ENCODE assay signal across 6 cellular contexts in genomic region chr4:127899682-127900081, GRCh38. TPM values are rescaled to one million over a fixed set of nuclear protein-coding genes. Genes with fewer than 3 reads are reported as not detected.
DNase-seq lines count a peak whose midpoint lies in the region; ATAC-seq, FAIRE-seq and TF ChIP-seq lines count a peak whose summit lies in the region.
"Not testable (repeated sequence)": the region's sequence is repeated elsewhere in the genome, so short reads cannot be mapped to it uniquely, and the experiment has no call there.

No MANE protein-coding gene starts in this region.

- H3K4ac ChIP-seq in H1 (replicated peaks; ENCODE audit: insufficient read length, low read depth, low read length), result not testable (repeated sequence)

- intact Hi-C loops in activated CD4-positive, alpha-beta T cell treated with anti-CD3 and anti-CD28 coated beads, Interleukin-2, amount 10 ng/mL, durations not matched to agents 24 days and 14 days (cut with micrococcal nuclease); K562 (cut with micrococcal nuclease): not testable (repeated sequence)

- H2AK5ac ChIP-seq in H1 (ENCODE audit: low read depth, low read length), result not testable (repeated sequence)

- POLR2A ChIA-PET in HEK293 (lab: Yijun Ruan, JAX); WTC11 (lab: Charles Lee); K562 (lab: Yijun Ruan, JAX): not testable (repeated sequence)
- POLR2A ChIA-PET in H1 (lab: Charles Lee; ENCODE audit: partially characterized antibody), result interaction anchor here (0.7 kb wide), 1 partner anchor 11 kb away, joined by 3 read pairs; no protein-coding TSS in a partner anchor

- H2BK20ac ChIP-seq in H1 (ENCODE audit: low read length), result not testable (repeated sequence)

- TF ChIP-seq POLR2A in K562 (conservative IDR thresholded peaks at IDR 0.05), result peak; percentile 62
- TF ChIP-seq POLR2A in H1 (IDR thresholded peaks at IDR 0.05; ENCODE audit: control extremely low read depth in 1 of 2, low read depth in 2 of 2, low read length in 2 of 2), result not testable (repeated sequence)

- not testable (repeated sequence) for H3K27ac Mint-ChIP-seq in WTC11; activated CD4-positive, alpha-beta T cell treated with anti-CD3 and anti-CD28 coated beads, Interleukin-2, amount 10 ng/mL, durations not matched to agents 24 days and 14 days

- H3K14ac ChIP-seq in H1 (ENCODE audit: insufficient read length), result not testable (repeated sequence)

- not testable (repeated sequence) for H3K9me3 Mint-ChIP-seq in WTC11
- H3K9me3 Mint-ChIP-seq in activated CD4-positive, alpha-beta T cell treated with anti-CD3 and anti-CD28 coated beads, Interleukin-2, amount 10 ng/mL, durations not matched to agents 24 days and 14 days, result peaks cover 12% of the 10 kb centered on the region

- H4K20me1 ChIP-seq in K562 (replicated peaks; ENCODE audit: control insufficient read depth, insufficient read depth, low read length); H1 (replicated peaks in 1 of 2; ENCODE audit: control insufficient read depth in 1 of 2, insufficient read depth in 2 of 2, low read length in 2 of 2): not testable (repeated sequence)

- H3K4me3 Mint-ChIP-seq in WTC11; activated CD4-positive, alpha-beta T cell treated with anti-CD3 and anti-CD28 coated beads, Interleukin-2, amount 10 ng/mL, durations not matched to agents 24 days and 14 days: not testable (repeated sequence)

- not testable (repeated sequence) for TF ChIP-seq CTCF in HEK293 (tag by site-specific recombination; IDR thresholded peaks at IDR 0.05); WTC11 (IDR thresholded peaks at IDR 0.05); K562 (IDR thresholded peaks at IDR 0.05 in 2 of 3, conservative IDR thresholded peaks at IDR 0.05 in 1 of 3; ENCODE audit: insufficient read depth in 2 of 3, low read depth in 1 of 3, low read length in 3 of 3); H1 (IDR thresholded peaks at IDR 0.05; ENCODE audit: control extremely low read depth in 1 of 3, insufficient read depth in 1 of 3, low read depth in 1 of 3, low read length in 3 of 3)

- TF ChIP-seq EP300 in K562 (IDR thresholded peaks at IDR 0.05; ENCODE audit: low read length); H1 (IDR thresholded peaks at IDR 0.05; ENCODE audit: borderline replicate concordance in 1 of 2, low read depth in 2 of 2, low read length in 2 of 2): not testable (repeated sequence)

- H2BK5ac ChIP-seq in H1 (ENCODE audit: low read depth, low read length), result not testable (repeated sequence)

- peaks cover 44% of the 10 kb centered on the region for H3K36me3 Mint-ChIP-seq in WTC11
- H3K36me3 Mint-ChIP-seq in activated CD4-positive, alpha-beta T cell treated with anti-CD3 and anti-CD28 coated beads, Interleukin-2, amount 10 ng/mL, durations not matched to agents 24 days and 14 days (ENCODE audit: low read depth), result peaks cover 38% of the 10 kb centered on the region

- not testable (repeated sequence) for H3K9ac ChIP-seq in K562 (ENCODE audit: insufficient read depth in 1 of 2, low read depth in 2 of 2, low read length in 2 of 2); H1 (replicated peaks in 1 of 4; ENCODE audit: extremely low read depth in 1 of 4, low read depth in 3 of 4, low read length in 3 of 4)

- not testable (repeated sequence) for H4K91ac ChIP-seq in H1 (replicated peaks; ENCODE audit: insufficient read length, low read length)

- not testable (repeated sequence) for H3K27me3 Mint-ChIP-seq in WTC11 (ENCODE audit: low read depth); activated CD4-positive, alpha-beta T cell treated with anti-CD3 and anti-CD28 coated beads, Interleukin-2, amount 10 ng/mL, durations not matched to agents 24 days and 14 days

- H3K18ac ChIP-seq in H1 (ENCODE audit: extremely low read depth, low read length), result not testable (repeated sequence)

- H3K4me1 Mint-ChIP-seq in WTC11; activated CD4-positive, alpha-beta T cell treated with anti-CD3 and anti-CD28 coated beads, Interleukin-2, amount 10 ng/mL, durations not matched to agents 24 days and 14 days: not testable (repeated sequence)

- H3K36me3 ChIP-seq in HEK293 (ENCODE audit: control insufficient read depth in 2 of 2, insufficient read depth in 1 of 2, low read length in 2 of 2), result peaks cover 16 to 36% of the 10 kb centered on the region in 2 experiments
- peaks cover 41% of the 10 kb centered on the region for H3K36me3 ChIP-seq in K562 (ENCODE audit: control insufficient read depth, insufficient read depth, low read length)
- peaks cover 0 to 39% (median 22%) of the 10 kb centered on the region in 4 experiments; a peak in 7 of 8 replicates for H3K36me3 ChIP-seq in H1 (ENCODE audit: control insufficient read depth in 2 of 4, insufficient read depth in 4 of 4, low read length in 3 of 4)

- H2BK15ac ChIP-seq in H1 (ENCODE audit: low read length), result not testable (repeated sequence)

- not testable (repeated sequence) for ATAC-seq in WTC11, K562

- not testable (repeated sequence) for H3K23ac ChIP-seq in H1 (ENCODE audit: insufficient read length)

- H3K9me1 ChIP-seq in K562 (ENCODE audit: control insufficient read depth, insufficient read depth, low read length), result not testable (repeated sequence)

- not testable (repeated sequence) for H3K79me2 ChIP-seq in K562 (ENCODE audit: control insufficient read depth, insufficient read depth, low read length); H1 (ENCODE audit: control insufficient read depth in 1 of 2, insufficient read depth in 2 of 2, low read length in 2 of 2)

- 98% methylated on average over 4 of the region's 4 CpGs for WGBS in K562 (ENCODE audit: insufficient coverage, low coverage, missing lambda C conversion rate)
- WGBS in H1 (ENCODE audit: extremely low coverage in 1 of 2, insufficient coverage in 1 of 2, insufficient read length in 1 of 2, insufficient replicate concordance in 2 of 2, low coverage in 1 of 2, low lambda C conversion rate in 2 of 2, missing lambda C conversion rate in 1 of 2), 2 experiments, result 96% methylated on average over 4 of the region's 4 CpGs; no CpG with 5 or more reads in 1 of the 2 experiments

- H3K79me1 ChIP-seq in H1 (ENCODE audit: low read depth, low read length), result not testable (repeated sequence)

- H3K23me2 ChIP-seq in H1 (ENCODE audit: low read depth, low read length), result not testable (repeated sequence)

- not testable (repeated sequence) for H3K27ac ChIP-seq in HEK293 (ENCODE audit: extremely low read depth, low read depth, low read length); K562 (ENCODE audit: extremely low read depth, low read depth, low read length); H1 (ENCODE audit: low read depth, low read length)

- H2BK120ac ChIP-seq in H1 (replicated peaks; ENCODE audit: low read depth, low read length), result not testable (repeated sequence)

- H3K9me3 ChIP-seq in HEK293 (ENCODE audit: control insufficient read depth, insufficient read depth, low read depth, low read length); K562 (replicated peaks; ENCODE audit: control insufficient read depth, insufficient read depth, low read depth, low read length); H1 (ENCODE audit: insufficient read depth in 2 of 2, low read depth in 1 of 2, low read length in 1 of 2): not testable (repeated sequence)

- not testable (repeated sequence) for H3K4me3 ChIP-seq in HEK293 (ENCODE audit: low read depth, low read length); K562; H1 (ENCODE audit: extremely low read depth in 1 of 4, insufficient read depth in 2 of 4, low read depth in 3 of 4, low read length in 4 of 4)

- not testable (repeated sequence) for H3K4me1 ChIP-seq in HEK293 (ENCODE audit: control insufficient read depth, insufficient read depth, low read length); K562 (replicated peaks in 1 of 2; ENCODE audit: control insufficient read depth in 2 of 2, insufficient read depth in 2 of 2, low read length in 2 of 2); H1 (replicated peaks in 1 of 4; ENCODE audit: control insufficient read depth in 3 of 4, insufficient read depth in 4 of 4, low read length in 3 of 4)

- not testable (repeated sequence) for H3K56ac ChIP-seq in H1 (replicated peaks; ENCODE audit: insufficient read length, low read depth, low read length)

- H2AFZ ChIP-seq in K562 (ENCODE audit: low read depth, low read length); H1 (ENCODE audit: low read length): not testable (repeated sequence)

- FAIRE-seq in K562 (lab: Jason Lieb, UNC); H1 (lab: Jason Lieb, UNC): not testable (repeated sequence)

- CTCF ChIA-PET in HEK293 (lab: Yijun Ruan, JAX); WTC11 (lab: Charles Lee); K562 (lab: Yijun Ruan, JAX; ENCODE audit: low intra/inter-chr PET ratio); H1 (lab: Charles Lee; ENCODE audit: partially characterized antibody): not testable (repeated sequence)

- in situ Hi-C loops in K562 (cut with MboI), result not testable (repeated sequence)

- not testable (repeated sequence) for H3K27me3 ChIP-seq in K562 (ENCODE audit: control insufficient read depth in 2 of 2, insufficient read depth in 2 of 2, low read length in 2 of 2); H1 (replicated peaks in 1 of 4; ENCODE audit: control insufficient read depth in 3 of 4, extremely low read depth in 1 of 4, insufficient read depth in 3 of 4, low read length in 3 of 4)

- not testable (repeated sequence) for H3K4me2 ChIP-seq in K562 (ENCODE audit: insufficient read depth, low read length); H1 (ENCODE audit: insufficient read depth in 1 of 2, low read depth in 2 of 2, low read length in 2 of 2)

- DNase-seq in WTC11 (ENCODE audit: low spot score); K562 (ENCODE audit: extremely low read depth in 1 of 4, low spot score in 3 of 4); H1 (ENCODE audit: low read depth in 1 of 2, low spot score in 2 of 2): not testable (repeated sequence)
- peak; percentile 34 for DNase-seq in activated CD4-positive, alpha-beta T cell treated with anti-CD3 and anti-CD28 coated beads, Interleukin-2, amount 10 ng/mL, durations not matched to agents 24 days and 14 days
- DNase-seq in dedifferentiated amniotic fluid mesenchymal stem cell (ENCODE audit: extremely low spot score), result peak; percentile 13

- TF ChIP-seq RAD21 in K562 (CRISPR knock-in tag; conservative IDR thresholded peaks at IDR 0.05 in 1 of 2, IDR thresholded peaks at IDR 0.05 in 1 of 2); H1 (IDR thresholded peaks at IDR 0.05 in 1 of 2, conservative IDR thresholded peaks at IDR 0.05 in 1 of 2; ENCODE audit: low read depth in 2 of 2, low read length in 2 of 2): not testable (repeated sequence)

- not testable (repeated sequence) for H4K5ac ChIP-seq in H1 (ENCODE audit: insufficient read length, low read depth, low read length)

- H2BK12ac ChIP-seq in H1 (ENCODE audit: low read depth, low read length), result not testable (repeated sequence)

- not testable (repeated sequence) for BruUV-seq in K562 (replicated peaks; lab: Mats Ljungman, UMichigan)

- not testable (repeated sequence) for H4K8ac ChIP-seq in H1 (ENCODE audit: extremely low read depth, insufficient read depth, low read length)

RNA-seq across cellular contexts. Expression of gene PLK4, which starts 19.0 kb away (rescaled TPM):
- total RNA-seq in WTC11 (2021) (37.8 to 44.0 TPM (median 38.6 TPM) in 3 replicates), K562 (2014; rRNA removed) (48.7 and 54.3 TPM in 2 replicates), K562 (2014; rRNA removed; fragmentation: Illumina TruSeq; extraction: Trizol) (55.0 and 60.6 TPM in 2 replicates), K562 (2015; rRNA removed; fragmentation: Illumina TruSeq; extraction: Trizol) (49.1 and 53.6 TPM in 2 replicates), K562 (2021) (41.3 and 46.8 TPM in 2 replicates)
- 44.5 and 44.7 TPM in 2 replicates for total RNA-seq in activated CD4-positive, alpha-beta T cell treated with anti-CD3 and anti-CD28 coated beads, Interleukin-2, amount 10 ng/mL, durations not matched to agents 24 days and 14 days
- total RNA-seq in K562 (2011; cell fraction: chromatin; rRNA removed; ENCODE audit: low replicate concordance), result 40.2 and 172 TPM in 2 replicates
- 22.8 and 32.2 TPM in 2 replicates for total RNA-seq in K562 (2011; cell fraction: nucleolus; rRNA removed)
- total RNA-seq in K562 (2011; cell fraction: nucleoplasm; rRNA removed), result 38.0 and 43.7 TPM in 2 replicates
- polyA plus RNA-seq in K562 (2011; rRNA removed) (75.0 and 95.3 TPM in 2 replicates), K562 (2014; fragmentation: Illumina TruSeq; extraction: Trizol) (56.8 and 61.7 TPM in 2 replicates), K562 (2014; fragmentation: Nextera tagmentation; extraction: Ambion mirVana) (10 to 100 TPM; 16.2 to 27.4 TPM), K562 (2014; rRNA removed) (72.0 and 93.8 TPM in 2 replicates), H1 (2011; rRNA removed) (12.5 and 23.3 TPM in 2 replicates)
- polyA plus RNA-seq in K562 (2011; cell fraction: cytosol; rRNA removed), result 13.9 and 28.8 TPM in 2 replicates
- 113 and 177 TPM in 2 replicates for polyA plus RNA-seq in K562 (2011; cell fraction: nucleus; rRNA removed)
- 24.9 and 27.7 TPM in 2 replicates for polyA plus RNA-seq in K562 (2012)
- polyA minus RNA-seq in K562 (2011; rRNA and poly(A)+ RNA removed), result 70.6 and 87.8 TPM in 2 replicates
- polyA minus RNA-seq in K562 (2011; cell fraction: cytosol; rRNA and poly(A)+ RNA removed), result 17.6 and 19.2 TPM in 2 replicates
- polyA minus RNA-seq in K562 (2011; cell fraction: nucleus; rRNA and poly(A)+ RNA removed), result 45.9 and 88.3 TPM in 2 replicates
- 35.2 and 38.7 TPM in 2 replicates for total RNA-seq in H1 (2021; fragmentation: NEBNext Ultra II Directional; extraction: Animal tissue kit (Norgen Biotek cat#: 25700))
- 23.4 TPM for polyA plus RNA-seq in H1 (2011; cell fraction: cytosol; rRNA removed)
- polyA plus RNA-seq in H1 (2011; cell fraction: nucleus; rRNA removed), result 23.4 TPM
- polyA plus RNA-seq in H1 (2012, experiment 1 of 2), result 22.0 to 39.8 TPM (median 30.2 TPM) in 4 replicates
- polyA plus RNA-seq in H1 (2012, experiment 2 of 2), result 1.9 TPM
- 26.2 TPM for polyA plus RNA-seq in H1 (2013, experiment 1 of 2)
- polyA plus RNA-seq in H1 (2013, experiment 2 of 2), result 23.8 TPM
- 26.1 and 34.4 TPM in 2 replicates for polyA minus RNA-seq in H1 (2011; rRNA and poly(A)+ RNA removed)
- 16.1 TPM for polyA minus RNA-seq in H1 (2011; cell fraction: cytosol; rRNA and poly(A)+ RNA removed)
- polyA minus RNA-seq in H1 (2011; cell fraction: nucleus; rRNA and poly(A)+ RNA removed), result 39.3 TPM
